In genomic region chrX:42131856-42132255, GRCh38 we compare ENCODE assay signal across 18 cellular contexts.
A peak's percentile ranks its signal among the peaks of the same experiment; 100 is the strongest.
DNase-seq lines count a peak whose midpoint lies in the region; ATAC-seq and TF ChIP-seq lines count a peak whose summit lies in the region.
"Had no signal": no experiment of that assay in that cellular context is flagged by ENCODE, and none has a peak within 500 bp of the region (broad histone marks: within the 10 kb centered on the region; RNA-seq: fewer than 3 reads in every experiment).

No MANE protein-coding gene starts in this region.

- CTCF ChIA-PET in PC-3 (lab: Charles Lee): no interaction called here

- H3K27me3 ChIP-seq in PC-3 (ENCODE audit: low read length): no peaks in the 10 kb centered on the region

- POLR2A ChIA-PET in PC-3 (lab: Charles Lee; ENCODE audit: unreplicated experiment): no interaction called here

- H3K9me3 ChIP-seq in PC-3 (ENCODE audit: low read length) (no peaks in the 10 kb centered on the region), mucosa of descending colon (no peaks in the 10 kb centered on the region)
- H3K9me3 ChIP-seq: HAP-1 had no signal

- H3F3A ChIP-seq in PC-3 (ENCODE audit: low read length, unreplicated experiment): no peaks in the 10 kb centered on the region

- H2AFZ ChIP-seq in PC-3 (ENCODE audit: low read length): no peak overlapping the region

- no peak overlapping the region for H3K4me3 ChIP-seq in PC-3 (ENCODE audit: low read length)
- H3K4me3 ChIP-seq in mucosa of descending colon: no peak overlapping the region
- H3K4me3 ChIP-seq: HAP-1, K562 had no signal

- TF ChIP-seq CTCF in PC-3 (conservative IDR thresholded peaks at IDR 0.05; ENCODE audit: low read depth, low read length) (no peak), mucosa of descending colon (IDR thresholded peaks at IDR 0.05) (no peak)

- H3K4me2 ChIP-seq in PC-3 (ENCODE audit: low read length): peak overlapping the region; percentile 22

- H3K4me1 ChIP-seq in PC-3 (ENCODE audit: insufficient read depth, low read length) (peaks cover 7% of the 10 kb centered on the region), mucosa of descending colon (ENCODE audit: low read depth) (no peaks in the 10 kb centered on the region)
- H3K4me1 ChIP-seq: HAP-1 had no signal

- H3K27ac ChIP-seq in PC-3 (ENCODE audit: low read length): no peak overlapping the region

- H3K36me3 ChIP-seq in PC-3 (ENCODE audit: low read depth, low read length) (no peaks in the 10 kb centered on the region), mucosa of descending colon (ENCODE audit: low read depth) (no peaks in the 10 kb centered on the region)
- H3K36me3 ChIP-seq: HAP-1 had no signal

- no peaks in the 10 kb centered on the region for H3K79me2 ChIP-seq in PC-3 (ENCODE audit: low read length)

- H4K20me1 ChIP-seq in PC-3 (ENCODE audit: low read length): no peaks in the 10 kb centered on the region

- BruUV-seq in PC-3 (replicated peaks; lab: Mats Ljungman, UMichigan): no TSS peak

- ATAC-seq in PC-3 (no peak), esophagus mucosa (peak; percentile 69), mucosa of descending colon (peak; percentile 46), GM18519 (IDR thresholded peaks at IDR 0.05; ENCODE audit: low FRiP score, unreplicated experiment) (no peak), GM19452 (IDR thresholded peaks at IDR 0.05; ENCODE audit: unreplicated experiment) (no peak)
- ATAC-seq: K562, Panc1, SK-N-SH treated with all-trans-retinoic acid at 6 μM for 48 hours had no signal

- no peak overlapping the region for H3K9ac ChIP-seq in PC-3 (ENCODE audit: low read length)

- H3K9me2 ChIP-seq in PC-3 (replicated peaks; ENCODE audit: low read length): no peaks in the 10 kb centered on the region

- intact Hi-C loops in PC-3 (cut with micrococcal nuclease): no loop called here
- intact Hi-C loops in mucosa of descending colon (cut with DNase I, micrococcal nuclease): no loop called here

- DNase-seq in GM03348 (ENCODE audit: low spot score): peak; percentile 11
- peak; percentile 44 for DNase-seq in PC-3
- DNase-seq in mucosa of descending colon: no peak
- DNase-seq in dermis blood vessel endothelial cell: no peak
- DNase-seq in KG1 (lab: John Stamatoyannopoulos, UW): no peak
- DNase-seq: COR-L47, DMS153, EL, NCI-H1092, NCI-H524, SHP77 treated with DMSO at 0.1 percent for 48 hours had no signal

Comparison
In these comparisons a context has a peak if more than half of its experiments do, and no peak if none do; other contexts are left out.
1. DNase-seq: peak in GM03348 (single experiment) and PC-3 (single experiment); none in mucosa of descending colon (0 of 3), dermis blood vessel endothelial cell (single experiment) and KG1 (single experiment).
2. ATAC-seq: peak in esophagus mucosa (single experiment) and mucosa of descending colon (single experiment); none in PC-3 (single experiment), GM18519 (single experiment) and GM19452 (single experiment).